In the genomic region with DNA sequence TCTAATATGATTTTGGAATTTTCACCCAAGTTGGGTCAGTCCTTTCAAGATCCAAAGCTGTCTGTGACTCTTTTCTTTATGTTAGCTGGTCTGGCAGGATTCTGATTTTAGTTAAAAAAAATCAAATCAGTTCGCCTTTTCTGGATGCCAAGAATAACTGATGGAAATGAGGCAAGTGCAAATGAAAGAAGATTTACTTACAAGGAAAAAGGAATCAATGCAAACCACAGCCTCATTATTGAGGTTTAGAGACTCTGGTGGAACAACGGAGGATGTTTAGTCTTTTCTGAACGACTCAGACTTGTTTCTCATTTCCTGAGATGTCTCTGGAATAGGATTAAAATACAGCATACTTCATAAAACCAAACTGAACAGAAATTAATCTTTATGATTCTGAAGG, we compare ENCODE assay signal across 1 cellular context.
TF ChIP-seq lines count a peak whose summit lies in the region.

No MANE protein-coding gene starts in this region.

TF ChIP-seq in IMR-90, 13 proteins besides CTCF, POLR2A, EP300 and RAD21:
- TF ChIP-seq, protein P1, sequence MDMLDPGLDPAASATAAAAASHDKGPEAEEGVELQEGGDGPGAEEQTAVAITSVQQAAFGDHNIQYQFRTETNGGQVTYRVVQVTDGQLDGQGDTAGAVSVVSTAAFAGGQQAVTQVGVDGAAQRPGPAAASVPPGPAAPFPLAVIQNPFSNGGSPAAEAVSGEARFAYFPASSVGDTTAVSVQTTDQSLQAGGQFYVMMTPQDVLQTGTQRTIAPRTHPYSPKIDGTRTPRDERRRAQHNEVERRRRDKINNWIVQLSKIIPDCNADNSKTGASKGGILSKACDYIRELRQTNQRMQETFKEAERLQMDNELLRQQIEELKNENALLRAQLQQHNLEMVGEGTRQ (IDR thresholded peaks at IDR 0.05; ENCODE audit: low read depth, low read length) = no peak
